ENCODE assay signal across 8 cellular contexts in genomic region chr20:45791668-45792512, GRCh38. TPM values are rescaled to one million over a fixed set of nuclear protein-coding genes. Genes with fewer than 3 reads are reported as not detected.
DNase-seq lines count a peak whose midpoint lies in the region; ATAC-seq, FAIRE-seq and TF ChIP-seq lines count a peak whose summit lies in the region.

TSS of gene DNTTIP1 (plus strand) at chr20:45791954. CDS start at chr20:45792005, 51 bp downstream.
TSS of gene WFDC3 (minus strand) at chr20:45791883. CDS start at chr20:45789975, 1,908 bp downstream.

- no peak for FAIRE-seq in D721Med (lab: Jason Lieb, UNC)

- H3K27me3 ChIP-seq in esophagus muscularis mucosa = no peaks in the 10 kb centered on the region
- no peaks in the 10 kb centered on the region for H3K27me3 ChIP-seq in muscle layer of colon (ENCODE audit: control insufficient read depth in 1 of 2, insufficient read depth in 2 of 2, low read length in 2 of 2)

- intact Hi-C loops in esophagus muscularis mucosa (cut with DNase I) = loop anchor here (10.0 kb wide), 1 partner anchor 143 kb away; the partner anchor contains the start of gene PCIF1

- TF ChIP-seq RAD21 in Ishikawa (IDR thresholded peaks at IDR 0.05; ENCODE audit: low read depth) = no peak

- peak within 1 kb of the TSS; percentile 85 for H3K4me3 Mint-ChIP-seq in activated T-cell treated with anti-CD3 and anti-CD28 coated beads, Interleukin-2, amount 50 U/mL, for 4 hours

- TF ChIP-seq CTCF in D721Med (IDR thresholded peaks at IDR 0.05; ENCODE audit: insufficient read depth, missing control alignments) (no peak), esophagus muscularis mucosa (IDR thresholded peaks at IDR 0.05) (no peak)

- peaks cover 13 to 22% (median 21%) of the 10 kb centered on the region in 4 donors for H3K4me1 ChIP-seq in esophagus muscularis mucosa
- H3K4me1 ChIP-seq in muscle layer of colon (ENCODE audit: insufficient read depth, low read length) = peaks cover 8% of the 10 kb centered on the region

- ATAC-seq in GM21515 (IDR thresholded peaks at IDR 0.05; ENCODE audit: unreplicated experiment) = peak; percentile 81
- ATAC-seq in activated T-cell treated with anti-CD3 and anti-CD28 coated beads, Interleukin-2, amount 50 U/mL, for 4 hours = peak; percentile 93 to 95

- peaks cover 11% of the 10 kb centered on the region for H3K4me1 Mint-ChIP-seq in activated T-cell treated with anti-CD3 and anti-CD28 coated beads, Interleukin-2, amount 50 U/mL, for 4 hours (ENCODE audit: low read depth)

- H3K9ac ChIP-seq in muscle layer of colon (ENCODE audit: low read length) = peak within 1 kb of the TSS; percentile 94

- peak; percentile 83 for TF ChIP-seq POLR2A in esophagus muscularis mucosa (IDR thresholded peaks at IDR 0.05; ENCODE audit: low read depth)

- DNase-seq in D721Med (ENCODE audit: insufficient read length, low spot score) = peak; percentile 69
- DNase-seq in OCI-M2 (lab: John Stamatoyannopoulos, UW; ENCODE audit: unreplicated experiment) = peak; percentile 59
- DNase-seq in activated T-cell treated with anti-CD3 and anti-CD28 coated beads, Interleukin-2, amount 50 U/mL, for 4 hours = peak; percentile 81
- peak; percentile 97 for DNase-seq in esophagus muscularis mucosa (ENCODE audit: extremely low spot score)
- peak; percentile 93 for DNase-seq in stimulated activated CD8-positive, alpha-beta memory T cell treated with anti-CD3 and anti-CD28 coated beads, Interleukin-4, amount 100 ng/mL, for 48 hours

- H3K9me3 ChIP-seq in esophagus muscularis mucosa (no peaks in the 10 kb centered on the region), muscle layer of colon (ENCODE audit: low read length) (no peaks in the 10 kb centered on the region)

- peak within 1 kb of the TSS; percentile 96 to 98 (median 98) for H3K4me3 ChIP-seq in esophagus muscularis mucosa
- H3K4me3 ChIP-seq in muscle layer of colon (ENCODE audit: low read depth in 1 of 2, low read length in 2 of 2) = peak within 1 kb of the TSS; percentile 97 to 100

- no peaks in the 10 kb centered on the region for H3K27me3 Mint-ChIP-seq in activated T-cell treated with anti-CD3 and anti-CD28 coated beads, Interleukin-2, amount 50 U/mL, for 4 hours (ENCODE audit: low read depth)

- H3K36me3 ChIP-seq in esophagus muscularis mucosa (peaks cover 30 to 37% (median 33%) of the 10 kb centered on the region in 4 donors), muscle layer of colon (ENCODE audit: insufficient read depth, low read length) (peaks cover 28% of the 10 kb centered on the region)

- WGBS in esophagus muscularis mucosa = under 1% methylated on average over 21 of the region's 63 CpGs

- peaks cover 19% of the 10 kb centered on the region for H3K36me3 Mint-ChIP-seq in activated T-cell treated with anti-CD3 and anti-CD28 coated beads, Interleukin-2, amount 50 U/mL, for 4 hours (ENCODE audit: insufficient read depth)

- TF ChIP-seq EP300 in Ishikawa (IDR thresholded peaks at IDR 0.05; ENCODE audit: borderline replicate concordance) (peak; percentile 30; the same call in 1 of the 2 replicates), esophagus muscularis mucosa (IDR thresholded peaks at IDR 0.05) (no peak)

- H3K27ac ChIP-seq in esophagus muscularis mucosa (replicated peaks in 1 of 4) (peak within 1 kb of the TSS; percentile 93 to 96 (median 94)), muscle layer of colon (ENCODE audit: low read depth, low read length) (peak within 1 kb of the TSS; percentile 98)

- no peaks in the 10 kb centered on the region for H3K9me3 Mint-ChIP-seq in activated T-cell treated with anti-CD3 and anti-CD28 coated beads, Interleukin-2, amount 50 U/mL, for 4 hours

TF ChIP-seq in Ishikawa, 13 proteins besides CTCF, POLR2A, EP300 and RAD21:
- TF ChIP-seq CEBPB (IDR thresholded peaks at IDR 0.05) (no peak), REST (IDR thresholded peaks at IDR 0.05; ENCODE audit: low read depth) (no peak), NFIC (IDR thresholded peaks at IDR 0.05) (no peak), TCF12 (IDR thresholded peaks at IDR 0.05; ENCODE audit: low read depth) (0 out of 2 replicates have a peak, but pooled peaks have one; percentile 35), CREB1 (IDR thresholded peaks at IDR 0.05; ENCODE audit: low read depth) (peak; percentile 94), MAX (IDR thresholded peaks at IDR 0.05) (peak; percentile 85), YY1 (IDR thresholded peaks at IDR 0.05; ENCODE audit: low read depth) (peak; percentile 75), EGR1 (IDR thresholded peaks at IDR 0.05) (no peak), FOXM1 (IDR thresholded peaks at IDR 0.05; ENCODE audit: borderline replicate concordance, low read depth) (no peak), TEAD4 (IDR thresholded peaks at IDR 0.05) (no peak), ZBTB7A (IDR thresholded peaks at IDR 0.05; ENCODE audit: low read depth) (peak; percentile 81), TAF1 (IDR thresholded peaks at IDR 0.05; ENCODE audit: low read depth) (peak; percentile 57; the same call in 1 of the 2 replicates), USF1 (IDR thresholded peaks at IDR 0.05) (no peak)

RNA-seq across cellular contexts. Expression of gene DNTTIP1, which starts in this region (rescaled TPM):
- total RNA-seq in activated T-cell treated with anti-CD3 and anti-CD28 coated beads, Interleukin-2, amount 50 U/mL, for 4 hours = 10 to 100 TPM; 33.9 to 39.6 (median 38.5) TPM
- total RNA-seq in esophagus muscularis mucosa = 10 to 100 TPM; 28.2 to 35.9 (median 30.6) TPM

RNA-seq across cellular contexts. Expression of gene WFDC3, which starts in this region (rescaled TPM):
- not detected for total RNA-seq in activated T-cell treated with anti-CD3 and anti-CD28 coated beads, Interleukin-2, amount 50 U/mL, for 4 hours
- 1 to 10 TPM in 2 of 4 donors, under 1 TPM in 1, not detected in 1; 0.80 to 3.3 (median 3.2) TPM for total RNA-seq in esophagus muscularis mucosa

Comparison
In these comparisons a context has a peak if more than half of its experiments do, and no peak if none do; other contexts are left out.
1. Peak in every context shown above with its lines: DNase-seq, ATAC-seq, H3K4me3 ChIP-seq and H3K27ac ChIP-seq.